ENCODE assay signal across 16 cellular contexts in genomic region chrX:37844622-37845021, GRCh38.
"Had no signal": no experiment of that assay in that cellular context is flagged by ENCODE, and none has a peak within 500 bp of the region (broad histone marks: within the 10 kb centered on the region; RNA-seq: fewer than 3 reads in every experiment).

No MANE protein-coding gene starts in this region.

- H3K27ac ChIP-seq: adrenal gland, left ventricle myocardium inferior, neutrophil, parathyroid adenoma, thoracic aorta, upper lobe of right lung had no signal

- H3K27me3 ChIP-seq: adrenal gland, neutrophil, upper lobe of right lung had no signal

- H3K36me3 ChIP-seq: adrenal gland, neutrophil, thoracic aorta had no signal

- H3K9ac ChIP-seq: parathyroid adenoma had no signal

- H2AFZ ChIP-seq: parathyroid adenoma had no signal

- ATAC-seq: natural killer cell, upper lobe of right lung had no signal

- DNase-seq: activated CD4-positive, alpha-beta T cell treated with anti-CD3 and anti-CD28 coated beads, Interleukin-2, amount 10 ng/mL, durations not matched to agents 7 days and 5 days; activated CD4-positive, CD25-positive, alpha-beta regulatory T cell; activated naive CD4-positive, alpha-beta T cell; adrenal gland; caudate nucleus; cortex of kidney; effector CD4-positive, alpha-beta T cell; foreskin melanocyte; left ventricle myocardium inferior; natural killer cell; stimulated activated naive CD4-positive, alpha-beta T cell; SW 1271; upper lobe of right lung had no signal

- H3K79me2 ChIP-seq: parathyroid adenoma had no signal

- H3K9me3 ChIP-seq: adrenal gland, left ventricle myocardium inferior, neutrophil, thoracic aorta, upper lobe of right lung had no signal

- H3K4me3 ChIP-seq: adrenal gland, left ventricle myocardium inferior, thoracic aorta, upper lobe of right lung had no signal
